ENCODE assay signal across 24 cellular contexts in genomic region chrX:73448379-73448778, GRCh38. TPM values are rescaled to one million over a fixed set of nuclear protein-coding genes. Genes with fewer than 3 reads are reported as not detected.
DNase-seq lines count a peak whose midpoint lies in the region; ATAC-seq and TF ChIP-seq lines count a peak whose summit lies in the region.
"Had no signal": no experiment of that assay in that cellular context is flagged by ENCODE, and none has a peak within 500 bp of the region (broad histone marks: within the 10 kb centered on the region; RNA-seq: fewer than 3 reads in every experiment).

No MANE protein-coding gene starts in this region.

- TF ChIP-seq POLR2A in erythroblast (IDR thresholded peaks at IDR 0.05; ENCODE audit: low read length): no peak

- 7% methylated on average over 20 of the region's 20 CpGs for WGBS in right cardiac atrium
- no CpG with 5 or more reads among the region's 20 CpGs for WGBS in mesendoderm (ENCODE audit: extremely low coverage, insufficient coverage, low lambda C conversion rate)

- no peak overlapping the region for H3K27ac ChIP-seq in right cardiac atrium (ENCODE audit: low read length)
- no peak overlapping the region for H3K27ac ChIP-seq in mesendoderm (ENCODE audit: low read depth, low read length)
- H3K27ac ChIP-seq: epithelial cell of prostate, right atrium auricular region, thyroid gland had no signal

- no peak overlapping the region for H3K4ac ChIP-seq in mesendoderm (ENCODE audit: low read depth, low read length)

- no peak overlapping the region for H4K8ac ChIP-seq in mesendoderm (ENCODE audit: low read depth, low read length)

- H3K4me3 ChIP-seq in right cardiac atrium (ENCODE audit: low read length) (peak overlapping the region; percentile 32), mesendoderm (ENCODE audit: low read length) (no peak overlapping the region)
- H3K4me3 ChIP-seq: thyroid gland had no signal

- no peaks in the 10 kb centered on the region for H3K9me3 ChIP-seq in right cardiac atrium (ENCODE audit: control insufficient read depth, low read length)
- H3K9me3 ChIP-seq: right atrium auricular region, thyroid gland had no signal

- H3K9me3 Mint-ChIP-seq in activated naive CD8-positive, alpha-beta T cell treated with anti-CD3 and anti-CD28 coated beads for 36 hours: no peaks in the 10 kb centered on the region
- H3K9me3 Mint-ChIP-seq in type B pancreatic cell (no peaks in the 10 kb centered on the region), natural killer cell (no peaks in the 10 kb centered on the region)

- H3K4me1 ChIP-seq in right cardiac atrium (ENCODE audit: control insufficient read depth, insufficient read depth, low read length): no peaks in the 10 kb centered on the region
- H3K4me1 ChIP-seq in mesendoderm (ENCODE audit: control insufficient read depth, low read depth, low read length): no peaks in the 10 kb centered on the region
- H3K4me1 ChIP-seq: right atrium auricular region, thyroid gland had no signal

- H3K18ac ChIP-seq in mesendoderm (ENCODE audit: low read length): no peak overlapping the region

- H3K23ac ChIP-seq in mesendoderm (ENCODE audit: low read length): no peak overlapping the region

- H3K4me3 Mint-ChIP-seq in activated naive CD8-positive, alpha-beta T cell treated with anti-CD3 and anti-CD28 coated beads for 36 hours: peak overlapping the region; percentile 18
- H3K4me3 Mint-ChIP-seq in type B pancreatic cell: peak overlapping the region; percentile 13
- no peak overlapping the region for H3K4me3 Mint-ChIP-seq in natural killer cell

- no peak for ATAC-seq in right cardiac atrium
- no peak for ATAC-seq in Right ventricle myocardium superior (ENCODE audit: poor library complexity)
- no peak for ATAC-seq in natural killer cell
- ATAC-seq in activated CD4-positive, CD25-positive, alpha-beta regulatory T cell treated with anti-CD3 and anti-CD28 coated beads, Interleukin-2, amount 50 U/mL, for 24 hours: no peak
- ATAC-seq: SK-N-SH treated with all-trans-retinoic acid at 6 μM for 48 hours had no signal

- TF ChIP-seq CTCF in type B pancreatic cell (conservative IDR thresholded peaks at IDR 0.05) (no peak), natural killer cell (IDR thresholded peaks at IDR 0.05) (no peak)

- no peak overlapping the region for H3K9ac ChIP-seq in mesendoderm (ENCODE audit: low read length)

- no peak overlapping the region for H4K5ac ChIP-seq in mesendoderm (ENCODE audit: low read length)

- H2BK15ac ChIP-seq in mesendoderm (replicated peaks; ENCODE audit: low read depth): no peak overlapping the region

- no peak overlapping the region for H2AK5ac ChIP-seq in mesendoderm (ENCODE audit: low read length)

- no peak overlapping the region for H3K4me2 ChIP-seq in mesendoderm (ENCODE audit: low read length)

- H3K36me3 Mint-ChIP-seq in activated naive CD8-positive, alpha-beta T cell treated with anti-CD3 and anti-CD28 coated beads for 36 hours: no peaks in the 10 kb centered on the region
- H3K36me3 Mint-ChIP-seq in type B pancreatic cell (no peaks in the 10 kb centered on the region), natural killer cell (no peaks in the 10 kb centered on the region)

- no peak overlapping the region for H2BK120ac ChIP-seq in mesendoderm (ENCODE audit: low read depth, low read length)

- H3K79me2 ChIP-seq in mesendoderm (ENCODE audit: control insufficient read depth, insufficient read depth, low read length): no peaks in the 10 kb centered on the region

- H3K27me3 ChIP-seq in right cardiac atrium (ENCODE audit: control insufficient read depth, insufficient read depth): no peaks in the 10 kb centered on the region
- H3K27me3 ChIP-seq in mesendoderm (ENCODE audit: insufficient read depth, low read length, poor library complexity): no peaks in the 10 kb centered on the region
- H3K27me3 ChIP-seq: thyroid gland had no signal

- H2BK5ac ChIP-seq in mesendoderm (ENCODE audit: low read length): no peak overlapping the region

- peaks cover 11% of the 10 kb centered on the region for H3K4me1 Mint-ChIP-seq in activated naive CD8-positive, alpha-beta T cell treated with anti-CD3 and anti-CD28 coated beads for 36 hours
- H3K4me1 Mint-ChIP-seq in type B pancreatic cell (ENCODE audit: unreplicated experiment) (no peaks in the 10 kb centered on the region), natural killer cell (no peaks in the 10 kb centered on the region)

- no peaks in the 10 kb centered on the region for H3K79me1 ChIP-seq in mesendoderm (ENCODE audit: low read length)

- DNase-seq in right cardiac atrium: peak in 1 of 3 donors; percentile 26
- no peak for DNase-seq in Right ventricle myocardium superior
- DNase-seq in activated naive CD8-positive, alpha-beta T cell treated with anti-CD3 and anti-CD28 coated beads for 36 hours: no peak
- DNase-seq in mesendoderm: peak; percentile 19
- no peak for DNase-seq in type B pancreatic cell (ENCODE audit: extremely low spot score, unreplicated experiment)
- no peak for DNase-seq in erythroblast (lab: John Stamatoyannopoulos, UW)
- DNase-seq in natural killer cell: no peak
- DNase-seq: DMS79 treated with DMSO at 0.1 percent for 48 hours; foreskin melanocyte; IMR-90; midbrain; NCI-H1694; NK-92 treated with Interleukin-12 subunit alpha and Interleukin-12 subunit beta, amount 100 ng/mL, for 24 hours; nucleus accumbens; stimulated activated naive CD4-positive, alpha-beta T cell; thyroid gland had no signal

- H3K56ac ChIP-seq in mesendoderm (ENCODE audit: low read length): peak overlapping the region; percentile 42

- no peak overlapping the region for H3K27ac Mint-ChIP-seq in activated naive CD8-positive, alpha-beta T cell treated with anti-CD3 and anti-CD28 coated beads for 36 hours
- H3K27ac Mint-ChIP-seq in type B pancreatic cell (no peak overlapping the region), natural killer cell (no peak overlapping the region)

- peaks cover 62% of the 10 kb centered on the region for H3K27me3 Mint-ChIP-seq in activated naive CD8-positive, alpha-beta T cell treated with anti-CD3 and anti-CD28 coated beads for 36 hours
- H3K27me3 Mint-ChIP-seq in type B pancreatic cell: peaks cover 49% of the 10 kb centered on the region
- peaks cover 25 to 68% of the 10 kb centered on the region in 2 donors for H3K27me3 Mint-ChIP-seq in natural killer cell (ENCODE audit: low read depth in 2 of 2)

- no peaks in the 10 kb centered on the region for H3K36me3 ChIP-seq in mesendoderm (ENCODE audit: control insufficient read depth, insufficient read depth, low read length)
- H3K36me3 ChIP-seq: right atrium auricular region, thyroid gland had no signal

- intact Hi-C loops in right cardiac atrium (cut with DNase I) (no loop called here), Right ventricle myocardium superior (cut with DNase I) (no loop called here), natural killer cell (cut with micrococcal nuclease) (no loop called here)

RNA-seq across cellular contexts. Expression of gene CDX4, which starts 1.5 kb away (rescaled TPM):
- total RNA-seq in right cardiac atrium (not detected), Right ventricle myocardium superior (not detected), type B pancreatic cell (ENCODE audit: low replicate concordance) (not detected in 2 replicates), natural killer cell (not detected)
- polyA plus RNA-seq in right cardiac atrium: not detected
- total RNA-seq in activated naive CD8-positive, alpha-beta T cell treated with anti-CD3 and anti-CD28 coated beads for 36 hours: not detected
- polyA plus RNA-seq in mesendoderm (2013, experiment 1 of 2): 1.7 TPM
- polyA plus RNA-seq in mesendoderm (2013, experiment 2 of 2): 2.2 TPM
- total RNA-seq: activated CD8-positive, alpha-beta memory T cell treated with anti-CD3 and anti-CD28 coated beads for 36 hours; dermis microvascular lymphatic vessel endothelial cell; IMR-90; MCF 10A; right atrium auricular region; thyroid gland had no signal
- polyA plus RNA-seq: adipose tissue, IMR-90 had no signal
